Comparison of ENCODE assay signal across 14 cellular contexts in genomic region chr12:3207858-3208257, GRCh38.
A peak's percentile ranks its signal among the peaks of the same experiment; 100 is the strongest.
DNase-seq lines count a peak whose midpoint lies in the region; ATAC-seq, FAIRE-seq and TF ChIP-seq lines count a peak whose summit lies in the region.
"Had no signal": no experiment of that assay in that cellular context is flagged by ENCODE, and none has a peak within 500 bp of the region (broad histone marks: within the 10 kb centered on the region; RNA-seq: fewer than 3 reads in every experiment).

No MANE protein-coding gene starts in this region.

- H3K79me2 ChIP-seq in DND-41 (ENCODE audit: insufficient read depth, low read length) = no peaks in the 10 kb centered on the region
- no peaks in the 10 kb centered on the region for H3K79me2 ChIP-seq in H9 (ENCODE audit: insufficient read depth, low read length)

- no peaks in the 10 kb centered on the region for H3K79me1 ChIP-seq in H9 (ENCODE audit: insufficient read depth, low read depth, low read length, poor library complexity, severe bottlenecking)

- peaks cover 11% of the 10 kb centered on the region for H3K27me3 Mint-ChIP-seq in H9 (ENCODE audit: low read depth)
- peaks cover 9% of the 10 kb centered on the region for H3K27me3 Mint-ChIP-seq in activated CD8-positive, alpha-beta T cell treated with anti-CD3 and anti-CD28 coated beads, Interleukin-2, amount 10 ng/mL, durations not matched to agents 7 days and 5 days (ENCODE audit: low read depth)

- CTCF ChIA-PET in activated CD8-positive, alpha-beta T cell treated with anti-CD3 and anti-CD28 coated beads, Interleukin-2, amount 10 ng/mL, durations not matched to agents 7 days and 5 days (lab: Charles Lee) = interaction anchor here (0.8 to 3.3 kb wide), 2 partner anchors 10 to 68 kb away, joined by 3 to 20 read pairs; no protein-coding TSS in a partner anchor

- H2BK120ac ChIP-seq in H9 (ENCODE audit: low read depth, low read length, poor library complexity, severe bottlenecking) = no peak overlapping the region

- no peaks in the 10 kb centered on the region for H3K9me3 Mint-ChIP-seq in H9
- no peaks in the 10 kb centered on the region for H3K9me3 Mint-ChIP-seq in activated CD8-positive, alpha-beta T cell treated with anti-CD3 and anti-CD28 coated beads, Interleukin-2, amount 10 ng/mL, durations not matched to agents 7 days and 5 days (ENCODE audit: insufficient read depth)
- H3K9me3 Mint-ChIP-seq: memory B cell had no signal

- H3K9me3 ChIP-seq in DND-41 (ENCODE audit: insufficient read depth, low read length, severe bottlenecking) (no peaks in the 10 kb centered on the region), H9 (ENCODE audit: control insufficient read depth, low read depth, low read length) (no peaks in the 10 kb centered on the region), kidney (ENCODE audit: control insufficient read depth in 1 of 2, low read length in 2 of 2) (no peaks in the 10 kb centered on the region)
- H3K9me3 ChIP-seq: stomach had no signal

- H3K36me3 Mint-ChIP-seq in H9 (ENCODE audit: insufficient read depth in 1 of 3, low read depth in 3 of 3) = no peaks in the 10 kb centered on the region; a peak in 1 of 7 replicates
- no peaks in the 10 kb centered on the region for H3K36me3 Mint-ChIP-seq in activated CD8-positive, alpha-beta T cell treated with anti-CD3 and anti-CD28 coated beads, Interleukin-2, amount 10 ng/mL, durations not matched to agents 7 days and 5 days (ENCODE audit: low read depth)
- H3K36me3 Mint-ChIP-seq: memory B cell had no signal

- TF ChIP-seq CTCF in DND-41 (IDR thresholded peaks at IDR 0.05; ENCODE audit: borderline replicate concordance, extremely low read depth, low read length, poor library complexity, severe bottlenecking) = peak; percentile 38
- peak; percentile 91 for TF ChIP-seq CTCF in H9 (conservative IDR thresholded peaks at IDR 0.05)
- TF ChIP-seq CTCF in kidney (IDR thresholded peaks at IDR 0.05; ENCODE audit: borderline replicate concordance, extremely low read depth, insufficient read depth) = peak; percentile 50

- no peak overlapping the region for H4K5ac ChIP-seq in H9 (ENCODE audit: insufficient read length, low read depth, low read length)

- intact Hi-C loops in kidney (cut with DNase I) = no loop called here

- H3K27ac ChIP-seq in DND-41 (ENCODE audit: low read length) (no peak overlapping the region), H9 (ENCODE audit: insufficient read length, low read depth, low read length) (no peak overlapping the region), kidney (ENCODE audit: low read depth in 2 of 2, low read length in 2 of 2) (no peak overlapping the region)
- H3K27ac ChIP-seq: epithelial cell of prostate, stomach had no signal

- H3K4me2 ChIP-seq in DND-41 (ENCODE audit: insufficient read depth, low read length) (no peak overlapping the region), H9 (ENCODE audit: insufficient read depth, insufficient read length, low read length) (no peak overlapping the region)

- no peak for FAIRE-seq in kidney (lab: Jason Lieb, UNC)

- H2BK5ac ChIP-seq in H9 (ENCODE audit: insufficient read length, low read length) = no peak overlapping the region

- H2BK15ac ChIP-seq in H9 (ENCODE audit: low read depth, low read length) = no peak overlapping the region

- ATAC-seq in DND-41 (ENCODE audit: insufficient read depth, low read depth) (peak; percentile 68), GM21723 (IDR thresholded peaks at IDR 0.05; ENCODE audit: unreplicated experiment) (no peak), GM18519 (IDR thresholded peaks at IDR 0.05; ENCODE audit: low FRiP score, unreplicated experiment) (no peak), GM19351 (IDR thresholded peaks at IDR 0.05; ENCODE audit: unreplicated experiment) (no peak)
- ATAC-seq in activated CD8-positive, alpha-beta T cell treated with anti-CD3 and anti-CD28 coated beads, Interleukin-2, amount 10 ng/mL, durations not matched to agents 7 days and 5 days = peak; percentile 42

- H3K23me2 ChIP-seq in H9 (ENCODE audit: insufficient read length, low read depth, low read length, poor library complexity, severe bottlenecking) = no peaks in the 10 kb centered on the region

- H2BK12ac ChIP-seq in H9 (ENCODE audit: insufficient read length, low read depth, low read length) = no peak overlapping the region

- no peak overlapping the region for H2BK20ac ChIP-seq in H9 (ENCODE audit: low read depth, low read length, poor library complexity, severe bottlenecking)

- H3K4me1 ChIP-seq in DND-41 (ENCODE audit: insufficient read depth, low read length) (no peaks in the 10 kb centered on the region), H9 (ENCODE audit: insufficient read depth, low read length) (peaks cover 1% of the 10 kb centered on the region; the same call in 1 of the 2 replicates), kidney (ENCODE audit: control insufficient read depth in 1 of 2, insufficient read depth in 1 of 2, low read depth in 1 of 2, low read length in 2 of 2) (peaks cover 26 to 29% of the 10 kb centered on the region in 2 donors)

- H3K56ac ChIP-seq in H9 (ENCODE audit: insufficient read length, low read depth, low read length) = no peak overlapping the region

- no peak overlapping the region for H3T11ph ChIP-seq in H9 (ENCODE audit: low read length)

- DNase-seq in DND-41 = peak; percentile 56
- peak; percentile 83 for DNase-seq in H9
- no peak for DNase-seq in activated CD8-positive, alpha-beta T cell treated with anti-CD3 and anti-CD28 coated beads, Interleukin-2, amount 10 ng/mL, durations not matched to agents 7 days and 5 days
- no peak for DNase-seq in kidney
- DNase-seq in activated T-cell treated with anti-CD3 and anti-CD28 coated beads, Interleukin-2, amount 50 U/mL, for 1 hour = no peak
- DNase-seq: activated gamma-delta T cell treated with Interleukin-2 at 50 U/mL for 16 hours; NCI-H226; stimulated activated CD4-positive, alpha-beta T cell treated with anti-CD3 and anti-CD28 coated beads, Interleukin-12 subunit alpha, Interleukin-12 subunit beta, amount 100 ng/mL, for 4 hours; stomach had no signal

- no peak overlapping the region for H3K18ac ChIP-seq in H9 (ENCODE audit: insufficient read length, low read depth, low read length)

- H3K23ac ChIP-seq in H9 (ENCODE audit: insufficient read length, low read depth, low read length) = no peak overlapping the region

- no peak overlapping the region for H3K14ac ChIP-seq in H9 (ENCODE audit: insufficient read depth, low read length)

- H3K4me3 ChIP-seq in DND-41 (ENCODE audit: low read depth in 1 of 2, low read length in 2 of 2) (no peak overlapping the region), kidney (ENCODE audit: low read length in 2 of 2) (no peak overlapping the region)
- H3K4me3 ChIP-seq: stomach had no signal

- H3K27me3 ChIP-seq in DND-41 (ENCODE audit: insufficient read depth, low read length, poor library complexity) (peaks cover 3% of the 10 kb centered on the region), H9 (ENCODE audit: insufficient read depth, low read length) (no peaks in the 10 kb centered on the region)

- no peak overlapping the region for H3K9ac ChIP-seq in DND-41 (ENCODE audit: low read depth, low read length)
- H3K9ac ChIP-seq in H9 (ENCODE audit: extremely low read depth, insufficient read length, low read length) = no peak overlapping the region
- no peak overlapping the region for H3K9ac ChIP-seq in kidney (ENCODE audit: low read length in 2 of 2)

- no peak overlapping the region for H4K8ac ChIP-seq in H9 (replicated peaks; ENCODE audit: insufficient read length, low read depth, low read length)

- H4K91ac ChIP-seq in H9 (ENCODE audit: insufficient read length, low read depth, low read length) = no peak overlapping the region

- H3K36me3 ChIP-seq in DND-41 (ENCODE audit: insufficient read depth, low read length) (no peaks in the 10 kb centered on the region), kidney (ENCODE audit: control insufficient read depth in 1 of 2, insufficient read depth in 2 of 2, low read length in 2 of 2) (no peaks in the 10 kb centered on the region)

- POLR2A ChIA-PET in activated CD8-positive, alpha-beta T cell treated with anti-CD3 and anti-CD28 coated beads, Interleukin-2, amount 10 ng/mL, durations not matched to agents 7 days and 5 days (lab: Charles Lee) = no interaction called here

- H2AFZ ChIP-seq in DND-41 (ENCODE audit: low read depth, low read length) (no peak overlapping the region), H9 (ENCODE audit: low read length) (no peak overlapping the region)

- no peak overlapping the region for H3K4me3 Mint-ChIP-seq in H9
- H3K4me3 Mint-ChIP-seq in activated CD8-positive, alpha-beta T cell treated with anti-CD3 and anti-CD28 coated beads, Interleukin-2, amount 10 ng/mL, durations not matched to agents 7 days and 5 days = no peak overlapping the region
- H3K4me3 Mint-ChIP-seq: memory B cell had no signal

- no peak overlapping the region for H2AK5ac ChIP-seq in H9 (ENCODE audit: insufficient read length, low read length)

- H4K20me1 ChIP-seq in DND-41 (ENCODE audit: insufficient read depth, low read length) = no peaks in the 10 kb centered on the region; the same call in none of the 2 replicates
- no peaks in the 10 kb centered on the region for H4K20me1 ChIP-seq in H9 (ENCODE audit: control insufficient read depth, insufficient read depth, insufficient read length)

- WGBS in H9 (ENCODE audit: extremely low coverage, insufficient read length, low lambda C conversion rate) = no CpG with 5 or more reads among the region's 13 CpGs

- peak overlapping the region in 2 of 3 experiments; percentile 33 to 57; a peak in 2 of 7 replicates for H3K27ac Mint-ChIP-seq in H9
- H3K27ac Mint-ChIP-seq in activated CD8-positive, alpha-beta T cell treated with anti-CD3 and anti-CD28 coated beads, Interleukin-2, amount 10 ng/mL, durations not matched to agents 7 days and 5 days = no peak overlapping the region
- H3K27ac Mint-ChIP-seq: memory B cell had no signal

- H3K4me1 Mint-ChIP-seq in H9 = peaks cover 32 to 37% of the 10 kb centered on the region in 2 experiments
- no peaks in the 10 kb centered on the region for H3K4me1 Mint-ChIP-seq in activated CD8-positive, alpha-beta T cell treated with anti-CD3 and anti-CD28 coated beads, Interleukin-2, amount 10 ng/mL, durations not matched to agents 7 days and 5 days (ENCODE audit: low read depth)

- no peak overlapping the region for H3K4ac ChIP-seq in H9 (ENCODE audit: low read depth, low read length)

Comparison
In these comparisons a context has a peak if more than half of its experiments do, and no peak if none do; other contexts are left out.
1. ATAC-seq: peak in DND-41 (single experiment) and activated CD8-positive, alpha-beta T cell treated with anti-CD3 and anti-CD28 coated beads, Interleukin-2, amount 10 ng/mL, durations not matched to agents 7 days and 5 days (single experiment); none in GM21723 (single experiment), GM18519 (single experiment) and GM19351 (single experiment).
2. DNase-seq: peak in DND-41 (single experiment) and H9 (single experiment); none in activated CD8-positive, alpha-beta T cell treated with anti-CD3 and anti-CD28 coated beads, Interleukin-2, amount 10 ng/mL, durations not matched to agents 7 days and 5 days (single experiment), kidney (single experiment) and activated T-cell treated with anti-CD3 and anti-CD28 coated beads, Interleukin-2, amount 50 U/mL, for 1 hour (single experiment).
3. CTCF ChIP-seq: peak in every context shown above with its lines; median percentile 91 in H9; 50 in kidney; 38 in DND-41.